16 cellular contexts compared by ENCODE assay signal in genomic region chr10:29876008-29876555, GRCh38.
"Had no signal": no experiment of that assay in that cellular context is flagged by ENCODE, and none has a peak within 500 bp of the region (broad histone marks: within the 10 kb centered on the region; RNA-seq: fewer than 3 reads in every experiment).

No MANE protein-coding gene starts in this region.

- H3K36me3 Mint-ChIP-seq: activated naive CD4-positive, alpha-beta T cell treated with anti-CD3 and anti-CD28 coated beads, Interleukin-2, amount 50 U/mL, for 72 hours; natural killer cell; WTC11 had no signal

- H3K36me3 ChIP-seq: gastrocnemius medialis, sigmoid colon, spleen, suprapubic skin had no signal

- DNase-seq: activated CD4-positive, alpha-beta T cell treated with anti-CD3 and anti-CD28 coated beads for 48 hours; activated CD8-positive, alpha-beta T cell treated with anti-CD3 and anti-CD28 coated beads for 36 hours; activated effector memory CD4-positive, alpha-beta T cell treated with anti-CD3 and anti-CD28 coated beads, Interleukin-2, amount 50 U/mL, for 16 hours; activated T-cell treated with anti-CD3 and anti-CD28 coated beads, Interleukin-2, amount 50 U/mL, for 48 hours; gastrocnemius medialis; left colon; mammary epithelial cell; mucosa of descending colon; natural killer cell; sigmoid colon; spleen; SW 1271 had no signal

- H3K9me3 ChIP-seq: gastrocnemius medialis, mucosa of descending colon, sigmoid colon, spleen, suprapubic skin had no signal

- H3K4me1 Mint-ChIP-seq: natural killer cell had no signal

- H3K27ac Mint-ChIP-seq: activated CD8-positive, alpha-beta T cell treated with anti-CD3 and anti-CD28 coated beads for 36 hours; activated naive CD4-positive, alpha-beta T cell treated with anti-CD3 and anti-CD28 coated beads, Interleukin-2, amount 50 U/mL, for 72 hours; natural killer cell; stimulated activated naive CD8-positive, alpha-beta T cell treated with anti-CD3 and anti-CD28 coated beads, Interleukin-15, Interleukin-2, amounts not matched to agents 100 ng/mL and 50 ng/mL, for 24 hours; WTC11 had no signal

- H3K27ac ChIP-seq: gastrocnemius medialis, sigmoid colon, spleen, suprapubic skin had no signal

- H3K4me3 Mint-ChIP-seq: activated CD8-positive, alpha-beta T cell treated with anti-CD3 and anti-CD28 coated beads for 36 hours; natural killer cell; stimulated activated naive CD8-positive, alpha-beta T cell treated with anti-CD3 and anti-CD28 coated beads, Interleukin-15, Interleukin-2, amounts not matched to agents 100 ng/mL and 50 ng/mL, for 24 hours; WTC11 had no signal

- H3K4me3 ChIP-seq: gastrocnemius medialis, mucosa of descending colon, sigmoid colon, spleen, suprapubic skin had no signal

- H3K27me3 ChIP-seq: gastrocnemius medialis, sigmoid colon, suprapubic skin had no signal

- ATAC-seq: activated CD8-positive, alpha-beta T cell treated with anti-CD3 and anti-CD28 coated beads for 36 hours; activated naive CD4-positive, alpha-beta T cell treated with anti-CD3 and anti-CD28 coated beads, Interleukin-2, amount 50 U/mL, for 72 hours; gastrocnemius medialis; left colon; mucosa of descending colon; natural killer cell; WTC11 had no signal

- H3K9me3 Mint-ChIP-seq: activated CD8-positive, alpha-beta T cell treated with anti-CD3 and anti-CD28 coated beads for 36 hours; activated naive CD4-positive, alpha-beta T cell treated with anti-CD3 and anti-CD28 coated beads, Interleukin-2, amount 50 U/mL, for 72 hours; natural killer cell; stimulated activated naive CD8-positive, alpha-beta T cell treated with anti-CD3 and anti-CD28 coated beads, Interleukin-15, Interleukin-2, amounts not matched to agents 100 ng/mL and 50 ng/mL, for 24 hours; WTC11 had no signal

- H3K4me1 ChIP-seq: gastrocnemius medialis, spleen had no signal
